ENCODE assay signal across 1 cellular context in the genomic region with DNA sequence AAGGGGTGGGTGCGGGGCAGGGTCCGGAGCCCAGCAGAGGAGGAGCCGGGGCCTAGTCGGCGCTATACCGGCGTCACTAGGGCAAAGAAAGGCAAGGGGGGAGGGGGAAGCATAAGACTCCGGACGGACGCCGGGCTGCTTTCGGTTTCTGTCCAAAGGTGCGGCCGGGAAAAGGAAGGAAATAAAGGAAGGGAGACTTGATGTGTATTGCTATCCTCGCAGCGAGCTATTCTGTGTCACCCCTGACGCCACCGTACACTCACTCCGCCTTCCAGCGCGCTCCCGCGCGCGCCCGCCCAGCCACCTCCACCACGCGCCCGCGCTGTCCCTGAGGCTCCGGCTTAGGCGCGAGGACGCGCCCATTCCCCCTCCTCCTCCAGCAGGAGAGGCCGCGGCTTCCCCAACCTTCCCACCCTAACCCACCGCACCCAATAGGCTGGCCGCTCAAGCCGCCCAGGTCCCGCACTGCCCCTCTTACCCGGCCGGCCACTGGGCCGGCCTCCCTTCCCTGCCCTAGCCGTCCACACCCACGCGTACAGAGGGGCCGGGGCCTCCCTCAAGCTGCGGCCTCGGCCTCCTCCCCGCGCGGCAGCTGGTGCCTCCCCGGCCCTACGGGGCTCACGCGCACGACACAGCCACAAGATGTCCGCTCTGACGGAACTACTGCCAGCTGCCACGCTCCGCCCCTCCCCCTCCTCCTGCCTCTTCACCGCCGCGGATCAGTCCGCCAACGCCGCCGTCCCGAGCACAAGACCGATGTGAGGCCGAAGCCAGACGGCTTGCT.
TF ChIP-seq lines count a peak whose summit lies in the region.

A gene (minus strand): TSS at position 662 of the 784 bp plus-strand sequence. CDS start 1,043 bp downstream, outside the sequence.

TF ChIP-seq in K562, 482 proteins besides CTCF, POLR2A, EP300 and RAD21 (continued from another document and continues in another):
- TF ChIP-seq, protein P1, sequence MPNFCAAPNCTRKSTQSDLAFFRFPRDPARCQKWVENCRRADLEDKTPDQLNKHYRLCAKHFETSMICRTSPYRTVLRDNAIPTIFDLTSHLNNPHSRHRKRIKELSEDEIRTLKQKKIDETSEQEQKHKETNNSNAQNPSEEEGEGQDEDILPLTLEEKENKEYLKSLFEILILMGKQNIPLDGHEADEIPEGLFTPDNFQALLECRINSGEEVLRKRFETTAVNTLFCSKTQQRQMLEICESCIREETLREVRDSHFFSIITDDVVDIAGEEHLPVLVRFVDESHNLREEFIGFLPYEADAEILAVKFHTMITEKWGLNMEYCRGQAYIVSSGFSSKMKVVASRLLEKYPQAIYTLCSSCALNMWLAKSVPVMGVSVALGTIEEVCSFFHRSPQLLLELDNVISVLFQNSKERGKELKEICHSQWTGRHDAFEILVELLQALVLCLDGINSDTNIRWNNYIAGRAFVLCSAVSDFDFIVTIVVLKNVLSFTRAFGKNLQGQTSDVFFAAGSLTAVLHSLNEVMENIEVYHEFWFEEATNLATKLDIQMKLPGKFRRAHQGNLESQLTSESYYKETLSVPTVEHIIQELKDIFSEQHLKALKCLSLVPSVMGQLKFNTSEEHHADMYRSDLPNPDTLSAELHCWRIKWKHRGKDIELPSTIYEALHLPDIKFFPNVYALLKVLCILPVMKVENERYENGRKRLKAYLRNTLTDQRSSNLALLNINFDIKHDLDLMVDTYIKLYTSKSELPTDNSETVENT (CRISPR knock-in tag; IDR thresholded peaks at IDR 0.05), result peak; percentile 64; the same call in 1 of the 2 replicates
- TF ChIP-seq, protein P2, sequence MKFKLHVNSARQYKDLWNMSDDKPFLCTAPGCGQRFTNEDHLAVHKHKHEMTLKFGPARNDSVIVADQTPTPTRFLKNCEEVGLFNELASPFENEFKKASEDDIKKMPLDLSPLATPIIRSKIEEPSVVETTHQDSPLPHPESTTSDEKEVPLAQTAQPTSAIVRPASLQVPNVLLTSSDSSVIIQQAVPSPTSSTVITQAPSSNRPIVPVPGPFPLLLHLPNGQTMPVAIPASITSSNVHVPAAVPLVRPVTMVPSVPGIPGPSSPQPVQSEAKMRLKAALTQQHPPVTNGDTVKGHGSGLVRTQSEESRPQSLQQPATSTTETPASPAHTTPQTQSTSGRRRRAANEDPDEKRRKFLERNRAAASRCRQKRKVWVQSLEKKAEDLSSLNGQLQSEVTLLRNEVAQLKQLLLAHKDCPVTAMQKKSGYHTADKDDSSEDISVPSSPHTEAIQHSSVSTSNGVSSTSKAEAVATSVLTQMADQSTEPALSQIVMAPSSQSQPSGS (CRISPR knock-in tag; IDR thresholded peaks at IDR 0.05), result no peak
- TF ChIP-seq, protein P3, sequence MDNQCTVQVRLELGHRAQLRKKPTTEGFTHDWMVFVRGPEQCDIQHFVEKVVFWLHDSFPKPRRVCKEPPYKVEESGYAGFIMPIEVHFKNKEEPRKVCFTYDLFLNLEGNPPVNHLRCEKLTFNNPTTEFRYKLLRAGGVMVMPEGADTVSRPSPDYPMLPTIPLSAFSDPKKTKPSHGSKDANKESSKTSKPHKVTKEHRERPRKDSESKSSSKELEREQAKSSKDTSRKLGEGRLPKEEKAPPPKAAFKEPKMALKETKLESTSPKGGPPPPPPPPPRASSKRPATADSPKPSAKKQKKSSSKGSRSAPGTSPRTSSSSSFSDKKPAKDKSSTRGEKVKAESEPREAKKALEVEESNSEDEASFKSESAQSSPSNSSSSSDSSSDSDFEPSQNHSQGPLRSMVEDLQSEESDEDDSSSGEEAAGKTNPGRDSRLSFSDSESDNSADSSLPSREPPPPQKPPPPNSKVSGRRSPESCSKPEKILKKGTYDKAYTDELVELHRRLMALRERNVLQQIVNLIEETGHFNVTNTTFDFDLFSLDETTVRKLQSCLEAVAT (IDR thresholded peaks at IDR 0.05), result peak; percentile 69 to 89; a peak in 2 of 4 replicates
- TF ChIP-seq, protein P4, sequence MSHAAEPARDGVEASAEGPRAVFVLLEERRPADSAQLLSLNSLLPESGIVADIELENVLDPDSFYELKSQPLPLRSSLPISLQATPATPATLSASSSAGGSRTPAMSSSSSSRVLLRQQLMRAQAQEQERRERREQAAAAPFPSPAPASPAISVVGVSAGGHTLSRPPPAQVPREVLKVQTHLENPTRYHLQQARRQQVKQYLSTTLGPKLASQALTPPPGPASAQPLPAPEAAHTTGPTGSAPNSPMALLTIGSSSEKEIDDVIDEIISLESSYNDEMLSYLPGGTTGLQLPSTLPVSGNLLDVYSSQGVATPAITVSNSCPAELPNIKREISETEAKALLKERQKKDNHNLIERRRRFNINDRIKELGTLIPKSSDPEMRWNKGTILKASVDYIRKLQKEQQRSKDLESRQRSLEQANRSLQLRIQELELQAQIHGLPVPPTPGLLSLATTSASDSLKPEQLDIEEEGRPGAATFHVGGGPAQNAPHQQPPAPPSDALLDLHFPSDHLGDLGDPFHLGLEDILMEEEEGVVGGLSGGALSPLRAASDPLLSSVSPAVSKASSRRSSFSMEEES (CRISPR knock-in tag; IDR thresholded peaks at IDR 0.05), result no peak
- TF ChIP-seq HNRNPL (IDR thresholded peaks at IDR 0.05; ENCODE audit: low read depth, low read length) (peak; percentile 94), ZNF165 (CRISPR knock-in tag; IDR thresholded peaks at IDR 0.05; ENCODE audit: borderline replicate concordance) (no peak), GATA2 (CRISPR knock-in tag; IDR thresholded peaks at IDR 0.05) (no peak), FOXP1 (CRISPR knock-in tag; IDR thresholded peaks at IDR 0.05) (peak; percentile 73), ZNF134 (CRISPR knock-in tag; conservative IDR thresholded peaks at IDR 0.05) (no peak), MAFF (IDR thresholded peaks at IDR 0.05; ENCODE audit: low read length) (no peak), RBM14 (IDR thresholded peaks at IDR 0.05; ENCODE audit: borderline replicate concordance, insufficient read depth, low read depth, low read length) (0 out of 2 replicates have a peak, but pooled peaks have one; percentile 75), ZNF175 (CRISPR knock-in tag; IDR thresholded peaks at IDR 0.05; ENCODE audit: low read depth) (no peak), NR1H2 (CRISPR knock-in tag; IDR thresholded peaks at IDR 0.05) (no peak), LEF1 (IDR thresholded peaks at IDR 0.05) (peak; percentile 75), MYBL2 (IDR thresholded peaks at IDR 0.05; ENCODE audit: low read depth) (no peak), MYBL2 (CRISPR knock-in tag; IDR thresholded peaks at IDR 0.05; ENCODE audit: borderline replicate concordance) (no peak), ZNF41 (CRISPR knock-in tag; conservative IDR thresholded peaks at IDR 0.05) (no peak)
- TF ChIP-seq, protein P5, sequence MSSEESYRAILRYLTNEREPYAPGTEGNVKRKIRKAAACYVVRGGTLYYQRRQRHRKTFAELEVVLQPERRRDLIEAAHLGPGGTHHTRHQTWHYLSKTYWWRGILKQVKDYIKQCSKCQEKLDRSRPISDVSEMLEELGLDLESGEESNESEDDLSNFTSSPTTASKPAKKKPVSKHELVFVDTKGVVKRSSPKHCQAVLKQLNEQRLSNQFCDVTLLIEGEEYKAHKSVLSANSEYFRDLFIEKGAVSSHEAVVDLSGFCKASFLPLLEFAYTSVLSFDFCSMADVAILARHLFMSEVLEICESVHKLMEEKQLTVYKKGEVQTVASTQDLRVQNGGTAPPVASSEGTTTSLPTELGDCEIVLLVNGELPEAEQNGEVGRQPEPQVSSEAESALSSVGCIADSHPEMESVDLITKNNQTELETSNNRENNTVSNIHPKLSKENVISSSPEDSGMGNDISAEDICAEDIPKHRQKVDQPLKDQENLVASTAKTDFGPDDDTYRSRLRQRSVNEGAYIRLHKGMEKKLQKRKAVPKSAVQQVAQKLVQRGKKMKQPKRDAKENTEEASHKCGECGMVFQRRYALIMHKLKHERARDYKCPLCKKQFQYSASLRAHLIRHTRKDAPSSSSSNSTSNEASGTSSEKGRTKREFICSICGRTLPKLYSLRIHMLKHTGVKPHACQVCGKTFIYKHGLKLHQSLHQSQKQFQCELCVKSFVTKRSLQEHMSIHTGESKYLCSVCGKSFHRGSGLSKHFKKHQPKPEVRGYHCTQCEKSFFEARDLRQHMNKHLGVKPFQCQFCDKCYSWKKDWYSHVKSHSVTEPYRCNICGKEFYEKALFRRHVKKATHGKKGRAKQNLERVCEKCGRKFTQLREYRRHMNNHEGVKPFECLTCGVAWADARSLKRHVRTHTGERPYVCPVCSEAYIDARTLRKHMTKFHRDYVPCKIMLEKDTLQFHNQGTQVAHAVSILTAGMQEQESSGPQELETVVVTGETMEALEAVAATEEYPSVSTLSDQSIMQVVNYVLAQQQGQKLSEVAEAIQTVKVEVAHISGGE (CRISPR knock-in tag; IDR thresholded peaks at IDR 0.05), result peak in 2 of 3 experiments; percentile 23 to 39; a peak in 3 of 6 replicates
- TF ChIP-seq, protein P6, sequence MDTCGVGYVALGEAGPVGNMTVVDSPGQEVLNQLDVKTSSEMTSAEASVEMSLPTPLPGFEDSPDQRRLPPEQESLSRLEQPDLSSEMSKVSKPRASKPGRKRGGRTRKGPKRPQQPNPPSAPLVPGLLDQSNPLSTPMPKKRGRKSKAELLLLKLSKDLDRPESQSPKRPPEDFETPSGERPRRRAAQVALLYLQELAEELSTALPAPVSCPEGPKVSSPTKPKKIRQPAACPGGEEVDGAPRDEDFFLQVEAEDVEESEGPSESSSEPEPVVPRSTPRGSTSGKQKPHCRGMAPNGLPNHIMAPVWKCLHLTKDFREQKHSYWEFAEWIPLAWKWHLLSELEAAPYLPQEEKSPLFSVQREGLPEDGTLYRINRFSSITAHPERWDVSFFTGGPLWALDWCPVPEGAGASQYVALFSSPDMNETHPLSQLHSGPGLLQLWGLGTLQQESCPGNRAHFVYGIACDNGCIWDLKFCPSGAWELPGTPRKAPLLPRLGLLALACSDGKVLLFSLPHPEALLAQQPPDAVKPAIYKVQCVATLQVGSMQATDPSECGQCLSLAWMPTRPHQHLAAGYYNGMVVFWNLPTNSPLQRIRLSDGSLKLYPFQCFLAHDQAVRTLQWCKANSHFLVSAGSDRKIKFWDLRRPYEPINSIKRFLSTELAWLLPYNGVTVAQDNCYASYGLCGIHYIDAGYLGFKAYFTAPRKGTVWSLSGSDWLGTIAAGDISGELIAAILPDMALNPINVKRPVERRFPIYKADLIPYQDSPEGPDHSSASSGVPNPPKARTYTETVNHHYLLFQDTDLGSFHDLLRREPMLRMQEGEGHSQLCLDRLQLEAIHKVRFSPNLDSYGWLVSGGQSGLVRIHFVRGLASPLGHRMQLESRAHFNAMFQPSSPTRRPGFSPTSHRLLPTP (IDR thresholded peaks at IDR 0.05; ENCODE audit: borderline replicate concordance, extremely low read depth, insufficient read length), result no peak
- TF ChIP-seq, protein P7, sequence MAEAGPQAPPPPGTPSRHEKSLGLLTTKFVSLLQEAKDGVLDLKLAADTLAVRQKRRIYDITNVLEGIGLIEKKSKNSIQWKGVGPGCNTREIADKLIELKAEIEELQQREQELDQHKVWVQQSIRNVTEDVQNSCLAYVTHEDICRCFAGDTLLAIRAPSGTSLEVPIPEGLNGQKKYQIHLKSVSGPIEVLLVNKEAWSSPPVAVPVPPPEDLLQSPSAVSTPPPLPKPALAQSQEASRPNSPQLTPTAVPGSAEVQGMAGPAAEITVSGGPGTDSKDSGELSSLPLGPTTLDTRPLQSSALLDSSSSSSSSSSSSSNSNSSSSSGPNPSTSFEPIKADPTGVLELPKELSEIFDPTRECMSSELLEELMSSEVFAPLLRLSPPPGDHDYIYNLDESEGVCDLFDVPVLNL (CRISPR knock-in tag; IDR thresholded peaks at IDR 0.05; ENCODE audit: low read depth), result peak; percentile 64; the same call in 1 of the 2 replicates
- TF ChIP-seq, protein P8, sequence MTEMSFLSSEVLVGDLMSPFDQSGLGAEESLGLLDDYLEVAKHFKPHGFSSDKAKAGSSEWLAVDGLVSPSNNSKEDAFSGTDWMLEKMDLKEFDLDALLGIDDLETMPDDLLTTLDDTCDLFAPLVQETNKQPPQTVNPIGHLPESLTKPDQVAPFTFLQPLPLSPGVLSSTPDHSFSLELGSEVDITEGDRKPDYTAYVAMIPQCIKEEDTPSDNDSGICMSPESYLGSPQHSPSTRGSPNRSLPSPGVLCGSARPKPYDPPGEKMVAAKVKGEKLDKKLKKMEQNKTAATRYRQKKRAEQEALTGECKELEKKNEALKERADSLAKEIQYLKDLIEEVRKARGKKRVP (CRISPR knock-in tag; IDR thresholded peaks at IDR 0.05), result no peak
- TF ChIP-seq, protein P9, sequence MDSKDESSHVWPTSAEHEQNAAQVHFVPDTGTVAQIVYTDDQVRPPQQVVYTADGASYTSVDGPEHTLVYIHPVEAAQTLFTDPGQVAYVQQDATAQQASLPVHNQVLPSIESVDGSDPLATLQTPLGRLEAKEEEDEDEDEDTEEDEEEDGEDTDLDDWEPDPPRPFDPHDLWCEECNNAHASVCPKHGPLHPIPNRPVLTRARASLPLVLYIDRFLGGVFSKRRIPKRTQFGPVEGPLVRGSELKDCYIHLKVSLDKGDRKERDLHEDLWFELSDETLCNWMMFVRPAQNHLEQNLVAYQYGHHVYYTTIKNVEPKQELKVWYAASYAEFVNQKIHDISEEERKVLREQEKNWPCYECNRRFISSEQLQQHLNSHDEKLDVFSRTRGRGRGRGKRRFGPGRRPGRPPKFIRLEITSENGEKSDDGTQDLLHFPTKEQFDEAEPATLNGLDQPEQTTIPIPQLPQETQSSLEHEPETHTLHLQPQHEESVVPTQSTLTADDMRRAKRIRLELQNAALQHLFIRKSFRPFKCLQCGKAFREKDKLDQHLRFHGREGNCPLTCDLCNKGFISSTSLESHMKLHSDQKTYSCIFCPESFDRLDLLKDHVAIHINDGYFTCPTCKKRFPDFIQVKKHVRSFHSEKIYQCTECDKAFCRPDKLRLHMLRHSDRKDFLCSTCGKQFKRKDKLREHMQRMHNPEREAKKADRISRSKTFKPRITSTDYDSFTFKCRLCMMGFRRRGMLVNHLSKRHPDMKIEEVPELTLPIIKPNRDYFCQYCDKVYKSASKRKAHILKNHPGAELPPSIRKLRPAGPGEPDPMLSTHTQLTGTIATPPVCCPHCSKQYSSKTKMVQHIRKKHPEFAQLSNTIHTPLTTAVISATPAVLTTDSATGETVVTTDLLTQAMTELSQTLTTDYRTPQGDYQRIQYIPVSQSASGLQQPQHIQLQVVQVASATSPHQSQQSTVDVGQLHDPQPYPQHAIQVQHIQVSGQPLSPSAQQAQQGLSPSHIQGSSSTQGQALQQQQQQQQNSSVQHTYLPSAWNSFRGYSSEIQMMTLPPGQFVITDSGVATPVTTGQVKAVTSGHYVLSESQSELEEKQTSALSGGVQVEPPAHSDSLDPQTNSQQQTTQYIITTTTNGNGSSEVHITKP (IDR thresholded peaks at IDR 0.05; ENCODE audit: partially characterized antibody), result peak; percentile 31
- TF ChIP-seq, protein P10, sequence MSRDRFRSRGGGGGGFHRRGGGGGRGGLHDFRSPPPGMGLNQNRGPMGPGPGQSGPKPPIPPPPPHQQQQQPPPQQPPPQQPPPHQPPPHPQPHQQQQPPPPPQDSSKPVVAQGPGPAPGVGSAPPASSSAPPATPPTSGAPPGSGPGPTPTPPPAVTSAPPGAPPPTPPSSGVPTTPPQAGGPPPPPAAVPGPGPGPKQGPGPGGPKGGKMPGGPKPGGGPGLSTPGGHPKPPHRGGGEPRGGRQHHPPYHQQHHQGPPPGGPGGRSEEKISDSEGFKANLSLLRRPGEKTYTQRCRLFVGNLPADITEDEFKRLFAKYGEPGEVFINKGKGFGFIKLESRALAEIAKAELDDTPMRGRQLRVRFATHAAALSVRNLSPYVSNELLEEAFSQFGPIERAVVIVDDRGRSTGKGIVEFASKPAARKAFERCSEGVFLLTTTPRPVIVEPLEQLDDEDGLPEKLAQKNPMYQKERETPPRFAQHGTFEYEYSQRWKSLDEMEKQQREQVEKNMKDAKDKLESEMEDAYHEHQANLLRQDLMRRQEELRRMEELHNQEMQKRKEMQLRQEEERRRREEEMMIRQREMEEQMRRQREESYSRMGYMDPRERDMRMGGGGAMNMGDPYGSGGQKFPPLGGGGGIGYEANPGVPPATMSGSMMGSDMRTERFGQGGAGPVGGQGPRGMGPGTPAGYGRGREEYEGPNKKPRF (IDR thresholded peaks at IDR 0.05; ENCODE audit: low read depth, low read length), result no peak
